1 cellular context compared by ENCODE assay signal in genomic region chr10:99854860-99855259, GRCh38.
TF ChIP-seq lines count a peak whose summit lies in the region.

No MANE protein-coding gene starts in this region.

TF ChIP-seq in GM12878, 131 proteins besides CTCF, POLR2A, EP300 and RAD21 (continued from another document):
- TF ChIP-seq NFYA (IDR thresholded peaks at IDR 0.05; ENCODE audit: borderline replicate concordance, low read depth, low read length) = no peak
